In genomic region chr6:52511572-52512151, GRCh38 we compare ENCODE assay signal across 1 cellular context.
TF ChIP-seq lines count a peak whose summit lies in the region.

No MANE protein-coding gene starts in this region.

TF ChIP-seq in K562, 482 proteins besides CTCF, POLR2A, EP300 and RAD21 (continued from another document):
- TF ChIP-seq NR1H2 (CRISPR knock-in tag; IDR thresholded peaks at IDR 0.05): no peak
- no peak for TF ChIP-seq POU5F1 (IDR thresholded peaks at IDR 0.05; ENCODE audit: borderline replicate concordance, low read depth, low read length, partially characterized antibody)
- no peak for TF ChIP-seq SREBF1 (IDR thresholded peaks at IDR 0.05; ENCODE audit: borderline replicate concordance, low read depth, low read length)
- no peak for TF ChIP-seq PHF21A (IDR thresholded peaks at IDR 0.05; ENCODE audit: borderline replicate concordance, low read depth)
- TF ChIP-seq YBX1 (IDR thresholded peaks at IDR 0.05): no peak
- no peak for TF ChIP-seq HBP1 (CRISPR knock-in tag; IDR thresholded peaks at IDR 0.05)
- TF ChIP-seq HMBOX1 (IDR thresholded peaks at IDR 0.05): peak; percentile 59; the same call in 1 of the 2 replicates
- TF ChIP-seq U2AF2 (optimal IDR thresholded peaks at IDR 0.05; ENCODE audit: low read depth, low read length): no peak
- no peak for TF ChIP-seq CREBBP (IDR thresholded peaks at IDR 0.05; ENCODE audit: low read depth, low read length)
- TF ChIP-seq HDAC8 (tag; IDR thresholded peaks at IDR 0.05): no peak
- TF ChIP-seq STAT5A (IDR thresholded peaks at IDR 0.05; ENCODE audit: borderline replicate concordance, low read length): no peak
- no peak for TF ChIP-seq ZBTB40 (IDR thresholded peaks at IDR 0.05)
- TF ChIP-seq ZBTB40 (CRISPR knock-in tag; IDR thresholded peaks at IDR 0.05): no peak
- no peak for TF ChIP-seq NR2C1 (IDR thresholded peaks at IDR 0.05)
- no peak for TF ChIP-seq NR2C1 (tag; IDR thresholded peaks at IDR 0.05)
- TF ChIP-seq EGR1 (conservative IDR thresholded peaks at IDR 0.05): 0 out of 2 replicates have a peak, but pooled peaks have one; percentile 9
